ENCODE assay signal across 1 cellular context in the genomic region with DNA sequence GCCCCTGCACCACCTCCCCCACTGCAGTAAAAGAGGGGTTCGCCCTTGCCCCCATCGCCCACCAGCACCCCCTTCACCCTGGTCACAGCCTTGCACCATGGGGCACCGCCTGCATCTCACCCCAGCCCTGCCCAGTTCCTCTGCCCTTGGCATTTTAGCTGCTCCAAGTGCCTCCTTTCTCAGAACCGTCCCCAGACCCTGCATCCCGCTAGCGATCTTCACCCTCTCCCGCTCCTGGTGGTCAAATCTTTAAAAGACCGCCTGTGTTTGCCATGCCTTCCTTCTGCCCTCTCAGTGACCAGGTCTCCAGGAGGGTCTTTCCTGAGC.
TF ChIP-seq lines count a peak whose summit lies in the region.

No MANE protein-coding gene starts in this region.

TF ChIP-seq in SK-N-SH treated with all-trans-retinoic acid at 6 μM for 48 hours, 23 proteins besides CTCF, POLR2A, EP300 and RAD21 (continued from another document):
- TF ChIP-seq PPARA (CRISPR knock-in tag; IDR thresholded peaks at IDR 0.05; ENCODE audit: borderline replicate concordance): no peak
- TF ChIP-seq ARNTL (CRISPR knock-in tag; IDR thresholded peaks at IDR 0.05; ENCODE audit: borderline replicate concordance, low read depth): no peak
- TF ChIP-seq TSHZ2 (CRISPR knock-in tag; IDR thresholded peaks at IDR 0.05): no peak
- no peak for TF ChIP-seq ZC3H10 (CRISPR knock-in tag; IDR thresholded peaks at IDR 0.05)
- TF ChIP-seq RARB (CRISPR knock-in tag; IDR thresholded peaks at IDR 0.05): no peak
